ENCODE assay signal across 8 cellular contexts in genomic region chr11:66976048-66976467, GRCh38. TPM values are rescaled to one million over a fixed set of nuclear protein-coding genes. Genes with fewer than 3 reads are reported as not detected.
DNase-seq lines count a peak whose midpoint lies in the region; ATAC-seq and TF ChIP-seq lines count a peak whose summit lies in the region.

No MANE protein-coding gene starts in this region.

- no peak overlapping the region for H4K91ac ChIP-seq in H9 (ENCODE audit: insufficient read length, low read depth, low read length)

- no peaks in the 10 kb centered on the region; the same call in 1 of the 2 replicates for H3K36me3 ChIP-seq in BLaER1
- H3K36me3 ChIP-seq in lower lobe of right lung: no peaks in the 10 kb centered on the region

- H2AK5ac ChIP-seq in H9 (ENCODE audit: insufficient read length, low read length): no peak overlapping the region

- H3K27me3 ChIP-seq in BLaER1: no peaks in the 10 kb centered on the region
- no peaks in the 10 kb centered on the region for H3K27me3 ChIP-seq in H9 (ENCODE audit: insufficient read depth, low read length)
- no peaks in the 10 kb centered on the region for H3K27me3 ChIP-seq in lower lobe of right lung (ENCODE audit: low read depth)

- peak overlapping the region; percentile 46; the same call in 1 of the 2 replicates for H3K27ac ChIP-seq in BLaER1
- no peak overlapping the region for H3K27ac ChIP-seq in H9 (ENCODE audit: insufficient read length, low read depth, low read length)
- no peak overlapping the region for H3K27ac ChIP-seq in lower lobe of right lung

- H3K4me2 ChIP-seq in BLaER1 (peak overlapping the region; percentile 40; the same call in 1 of the 2 replicates), H9 (ENCODE audit: insufficient read depth, insufficient read length, low read length) (no peak overlapping the region)

- no peak overlapping the region for H3K18ac ChIP-seq in H9 (ENCODE audit: insufficient read length, low read depth, low read length)

- H3K79me2 ChIP-seq in H9 (ENCODE audit: insufficient read depth, low read length): no peaks in the 10 kb centered on the region

- H2BK120ac ChIP-seq in H9 (ENCODE audit: low read depth, low read length, poor library complexity, severe bottlenecking): no peak overlapping the region

- no peak overlapping the region for H2BK12ac ChIP-seq in H9 (ENCODE audit: insufficient read length, low read depth, low read length)

- no peak overlapping the region for H3K56ac ChIP-seq in H9 (ENCODE audit: insufficient read length, low read depth, low read length)

- H2BK20ac ChIP-seq in H9 (ENCODE audit: low read depth, low read length, poor library complexity, severe bottlenecking): no peak overlapping the region

- peaks cover 16% of the 10 kb centered on the region for H3K4me1 ChIP-seq in BLaER1
- no peaks in the 10 kb centered on the region for H3K4me1 ChIP-seq in H9 (ENCODE audit: insufficient read depth, low read length)
- peaks cover 3% of the 10 kb centered on the region for H3K4me1 ChIP-seq in lower lobe of right lung

- H2BK15ac ChIP-seq in H9 (ENCODE audit: low read depth, low read length): no peak overlapping the region

- H4K20me1 ChIP-seq in BLaER1 (no peaks in the 10 kb centered on the region), H9 (ENCODE audit: control insufficient read depth, insufficient read depth, insufficient read length) (no peaks in the 10 kb centered on the region)

- peaks cover 4 to 15% of the 10 kb centered on the region in 2 experiments for H3K4me1 Mint-ChIP-seq in H9
- H3K4me1 Mint-ChIP-seq in activated naive CD4-positive, alpha-beta T cell treated with anti-CD3 and anti-CD28 coated beads, Interleukin-2, amount 10 ng/mL, durations not matched to agents 7 days and 5 days: no peaks in the 10 kb centered on the region

- peaks cover 7% of the 10 kb centered on the region for H3K27me3 Mint-ChIP-seq in H9 (ENCODE audit: low read depth)
- H3K27me3 Mint-ChIP-seq in activated naive CD4-positive, alpha-beta T cell treated with anti-CD3 and anti-CD28 coated beads, Interleukin-2, amount 10 ng/mL, durations not matched to agents 7 days and 5 days: peaks cover 16% of the 10 kb centered on the region

- no peak overlapping the region for H3K27ac Mint-ChIP-seq in H9
- no peak overlapping the region for H3K27ac Mint-ChIP-seq in activated naive CD4-positive, alpha-beta T cell treated with anti-CD3 and anti-CD28 coated beads, Interleukin-2, amount 10 ng/mL, durations not matched to agents 7 days and 5 days

- H3K14ac ChIP-seq in H9 (ENCODE audit: insufficient read depth, low read length): no peak overlapping the region

- peaks cover 33% of the 10 kb centered on the region for H3K9me3 ChIP-seq in BLaER1
- H3K9me3 ChIP-seq in H9 (ENCODE audit: control insufficient read depth, low read depth, low read length): no peaks in the 10 kb centered on the region
- peaks cover 12% of the 10 kb centered on the region for H3K9me3 ChIP-seq in lower lobe of right lung

- H3T11ph ChIP-seq in H9 (ENCODE audit: low read length): no peak overlapping the region

- H3K23ac ChIP-seq in H9 (ENCODE audit: insufficient read length, low read depth, low read length): no peak overlapping the region

- H3K9me3 Mint-ChIP-seq in H9: peaks cover 7 to 12% of the 10 kb centered on the region in 2 experiments
- peaks cover 6% of the 10 kb centered on the region for H3K9me3 Mint-ChIP-seq in activated naive CD4-positive, alpha-beta T cell treated with anti-CD3 and anti-CD28 coated beads, Interleukin-2, amount 10 ng/mL, durations not matched to agents 7 days and 5 days

- DNase-seq in H9 (peak; percentile 86), lower lobe of right lung (no peak), Ammon's horn (ENCODE audit: low spot score) (no peak)
- DNase-seq in activated naive CD4-positive, alpha-beta T cell treated with anti-CD3 and anti-CD28 coated beads, Interleukin-2, amount 10 ng/mL, durations not matched to agents 7 days and 5 days: peak; percentile 27

- no CpG with 5 or more reads among the region's 9 CpGs for WGBS in H9 (ENCODE audit: extremely low coverage, insufficient read length, low lambda C conversion rate)

- H2AFZ ChIP-seq in H9 (ENCODE audit: low read length): no peak overlapping the region

- H4K5ac ChIP-seq in H9 (ENCODE audit: insufficient read length, low read depth, low read length): no peak overlapping the region

- no peak overlapping the region for H4K8ac ChIP-seq in H9 (replicated peaks; ENCODE audit: insufficient read length, low read depth, low read length)

- TF ChIP-seq CTCF in H9 (conservative IDR thresholded peaks at IDR 0.05) (peak; percentile 92), lower lobe of right lung (IDR thresholded peaks at IDR 0.05) (peak; percentile 31)

- CTCF ChIA-PET in activated naive CD4-positive, alpha-beta T cell treated with anti-CD3 and anti-CD28 coated beads, Interleukin-2, amount 10 ng/mL, durations not matched to agents 7 days and 5 days (lab: Charles Lee): interaction anchor here (0.7 to 1.8 kb wide), 7 partner anchors 12 to 784 kb away, joined by 3 to 7 read pairs (median 3); no protein-coding TSS in a partner anchor

- intact Hi-C loops in lower lobe of right lung (cut with DNase I): no loop called here

- ATAC-seq in lower lobe of right lung (no peak), HG02973 (IDR thresholded peaks at IDR 0.05; ENCODE audit: unreplicated experiment) (no peak), HG02884 (IDR thresholded peaks at IDR 0.05; ENCODE audit: unreplicated experiment) (no peak), HG02759 (IDR thresholded peaks at IDR 0.05; ENCODE audit: unreplicated experiment) (no peak)

- peaks cover 2 to 4% (median 2%) of the 10 kb centered on the region in 3 experiments; a peak in 5 of 7 replicates for H3K36me3 Mint-ChIP-seq in H9 (ENCODE audit: insufficient read depth in 1 of 3, low read depth in 3 of 3)
- H3K36me3 Mint-ChIP-seq in activated naive CD4-positive, alpha-beta T cell treated with anti-CD3 and anti-CD28 coated beads, Interleukin-2, amount 10 ng/mL, durations not matched to agents 7 days and 5 days: no peaks in the 10 kb centered on the region

- H3K9ac ChIP-seq in BLaER1 (no peak overlapping the region), H9 (ENCODE audit: extremely low read depth, insufficient read length, low read length) (no peak overlapping the region)

- H3K4ac ChIP-seq in H9 (ENCODE audit: low read depth, low read length): no peak overlapping the region

- H2BK5ac ChIP-seq in H9 (ENCODE audit: insufficient read length, low read length): no peak overlapping the region

- peak overlapping the region in 1 of 2 experiments; percentile 9; a peak in 1 of 5 replicates for H3K4me3 Mint-ChIP-seq in H9
- H3K4me3 Mint-ChIP-seq in activated naive CD4-positive, alpha-beta T cell treated with anti-CD3 and anti-CD28 coated beads, Interleukin-2, amount 10 ng/mL, durations not matched to agents 7 days and 5 days: no peak overlapping the region

- no peaks in the 10 kb centered on the region for H3K23me2 ChIP-seq in H9 (ENCODE audit: insufficient read length, low read depth, low read length, poor library complexity, severe bottlenecking)

- no peaks in the 10 kb centered on the region for H3K79me1 ChIP-seq in H9 (ENCODE audit: insufficient read depth, low read depth, low read length, poor library complexity, severe bottlenecking)

- H3K4me3 ChIP-seq in BLaER1 (no peak overlapping the region), lower lobe of right lung (no peak overlapping the region)

RNA-seq across cellular contexts. Expression of gene C11orf86, which starts 1.0 kb away (rescaled TPM):
- total RNA-seq in H9 (2021) (0.24 TPM in 1 of 2 replicates, not detected in the other), lower lobe of right lung (not detected)

RNA-seq across cellular contexts. Expression of gene PC, which starts 17.9 kb away (rescaled TPM):
- total RNA-seq in H9 (2021) (31.7 and 32.6 TPM in 2 replicates), lower lobe of right lung (14.7 TPM)

RNA-seq across cellular contexts. Expression of gene SYT12, which starts 46.9 kb away (rescaled TPM):
- total RNA-seq in H9 (2021): 1.9 and 2.1 TPM in 2 replicates
- not detected for total RNA-seq in lower lobe of right lung

Comparison
In these comparisons a context has a peak if more than half of its experiments do, and no peak if none do; other contexts are left out.
1. DNase-seq: peak in H9 (single experiment) and activated naive CD4-positive, alpha-beta T cell treated with anti-CD3 and anti-CD28 coated beads, Interleukin-2, amount 10 ng/mL, durations not matched to agents 7 days and 5 days (single experiment); none in lower lobe of right lung (single experiment) and Ammon's horn (single experiment).